Comparison of ENCODE assay signal across 27 cellular contexts in genomic region chr2:125822746-125823145, GRCh38.
"Had no signal": no experiment of that assay in that cellular context is flagged by ENCODE, and none has a peak within 500 bp of the region (broad histone marks: within the 10 kb centered on the region; RNA-seq: fewer than 3 reads in every experiment).

No MANE protein-coding gene starts in this region.

- H3K36me3 ChIP-seq: colonic mucosa, esophagus muscularis mucosa, esophagus squamous epithelium, gastrocnemius medialis, gastroesophageal sphincter, heart left ventricle, heart right ventricle had no signal

- H3K4me3 ChIP-seq: colonic mucosa, coronary artery, dorsolateral prefrontal cortex, esophagus muscularis mucosa, esophagus squamous epithelium, gastrocnemius medialis, gastroesophageal sphincter, heart left ventricle, heart right ventricle had no signal

- H3K9me3 ChIP-seq: colonic mucosa, esophagus muscularis mucosa, gastrocnemius medialis, gastroesophageal sphincter had no signal

- H3K4me1 ChIP-seq: colonic mucosa, esophagus muscularis mucosa, esophagus squamous epithelium, foreskin keratinocyte, gastrocnemius medialis, gastroesophageal sphincter, heart left ventricle, heart right ventricle had no signal

- H3K27me3 ChIP-seq: colonic mucosa, dorsolateral prefrontal cortex, esophagus muscularis mucosa, esophagus squamous epithelium, foreskin keratinocyte, gastrocnemius medialis, gastroesophageal sphincter, heart left ventricle, heart right ventricle had no signal

- H3K27ac ChIP-seq: colonic mucosa, coronary artery, dorsolateral prefrontal cortex, epithelial cell of prostate, esophagus muscularis mucosa, esophagus squamous epithelium, foreskin keratinocyte, gastrocnemius medialis, gastroesophageal sphincter, heart left ventricle, heart right ventricle had no signal

- DNase-seq: colonic mucosa; cortex of kidney; dermis blood vessel endothelial cell; dorsolateral prefrontal cortex; effector CD4-positive, alpha-beta T cell; effector CD8-positive, alpha-beta T cell; effector memory CD4-positive, alpha-beta T cell; effector memory CD8-positive, alpha-beta T cell; endodermal cell; erythroblast; esophagus squamous epithelium; foreskin fibroblast; foreskin keratinocyte; foreskin melanocyte; gastrocnemius medialis; glutamatergic neuron; head of caudate nucleus; heart right ventricle had no signal

- FAIRE-seq: colon, endometrium, endothelial cell of umbilical vein, frontal cortex had no signal
